ENCODE assay signal across 8 cellular contexts in genomic region chr2:47172156-47172921, GRCh38. TPM values are rescaled to one million over a fixed set of nuclear protein-coding genes. Genes with fewer than 3 reads are reported as not detected.
A peak's percentile ranks its signal among the peaks of the same experiment; 100 is the strongest.
DNase-seq lines count a peak whose midpoint lies in the region; ATAC-seq and TF ChIP-seq lines count a peak whose summit lies in the region.

No MANE protein-coding gene starts in this region.

- H3K36me3 ChIP-seq in ascending aorta (peaks cover 0 to 9% of the 10 kb centered on the region in 2 donors), mesodermal cell (ENCODE audit: control insufficient read depth, insufficient read depth, low read length) (peaks cover 42% of the 10 kb centered on the region)

- CTCF ChIA-PET in AG04450 (lab: Charles Lee): interaction anchor here (0.6 to 6.1 kb wide), 8 partner anchors 9 to 253 kb away, joined by 3 to 59 read pairs (median 4); no protein-coding TSS in a partner anchor

- H3K4me1 ChIP-seq in ascending aorta: peaks cover 8 to 51% of the 10 kb centered on the region in 2 donors
- H3K4me1 ChIP-seq in mesodermal cell (ENCODE audit: control insufficient read depth, insufficient read depth, low read length, poor library complexity, severe bottlenecking): peaks cover 8% of the 10 kb centered on the region

- TF ChIP-seq CTCF in AG04450 (IDR thresholded peaks at IDR 0.05; ENCODE audit: low read depth, low read length) (no peak), ascending aorta (IDR thresholded peaks at IDR 0.05) (no peak)

- intact Hi-C loops in ascending aorta (cut with DNase I): no loop called here

- H3K9me3 ChIP-seq in AG04450 (ENCODE audit: control insufficient read depth, insufficient read depth, low read length) (no peaks in the 10 kb centered on the region; the same call in 1 of the 2 replicates), ascending aorta (no peaks in the 10 kb centered on the region), mesodermal cell (ENCODE audit: control insufficient read depth, low read length) (no peaks in the 10 kb centered on the region)

- POLR2A ChIA-PET in AG04450 (lab: Yijun Ruan, JAX): interaction anchor here (0.6 to 2.0 kb wide), 11 partner anchors 9 to 187 kb away, joined by 3 to 15 read pairs (median 4); no protein-coding TSS in a partner anchor

- H3K27ac ChIP-seq in AG04450 (ENCODE audit: low read depth, low read length) (no peak overlapping the region), ascending aorta (peak overlapping the region; percentile 22 to 100), mesodermal cell (ENCODE audit: low read depth, low read length, severe bottlenecking) (no peak overlapping the region)

- H3K27me3 ChIP-seq in AG04450 (ENCODE audit: control insufficient read depth, insufficient read depth, low read length) (no peaks in the 10 kb centered on the region), ascending aorta (no peaks in the 10 kb centered on the region)

- H3K4me3 ChIP-seq in AG04450 (ENCODE audit: low read depth, low read length): peak overlapping the region; percentile 98
- H3K4me3 ChIP-seq in ascending aorta: peak overlapping the region; percentile 6 to 80
- H3K4me3 ChIP-seq in mesodermal cell (ENCODE audit: extremely low read depth, insufficient read depth, low read length, poor library complexity, severe bottlenecking): peak overlapping the region; percentile 6

- WGBS in mesodermal cell (ENCODE audit: insufficient coverage in 2 of 2), 2 experiments: 77 to 96% methylated on average over 3 to 6 of the region's 9 CpGs

- no peak for ATAC-seq in GM21825 (IDR thresholded peaks at IDR 0.05; ENCODE audit: unreplicated experiment)

- no peak for DNase-seq in AG04450 (ENCODE audit: low read depth, low spot score)
- peak; percentile 31 for DNase-seq in HCEC 1CT
- DNase-seq in ascending aorta (ENCODE audit: low spot score in 2 of 2): no peak
- DNase-seq in 8988T: no peak
- no peak for DNase-seq in GM19238 (ENCODE audit: insufficient read length, low spot score)
- DNase-seq in NCI-H146 treated with DMSO at 0.1 percent for 48 hours (lab: John Stamatoyannopoulos, UW; ENCODE audit: unreplicated experiment): no peak

RNA-seq across cellular contexts. Expression of gene CALM2, which starts 4.0 kb away (rescaled TPM):
- polyA plus RNA-seq in AG04450 (2011; rRNA removed): 997 and 1,519 TPM in 2 replicates
- 211 and 367 TPM in 2 replicates for polyA minus RNA-seq in AG04450 (2011; rRNA and poly(A)+ RNA removed)
- total RNA-seq in ascending aorta: 263 TPM
- 507 TPM for polyA plus RNA-seq in mesodermal cell (2013, experiment 1 of 2)
- 641 TPM for polyA plus RNA-seq in mesodermal cell (2013, experiment 2 of 2)

RNA-seq across cellular contexts. Expression of gene STPG4, which starts 17.2 kb away (rescaled TPM):
- polyA plus RNA-seq in AG04450 (2011; rRNA removed): 0.05 and 0.14 TPM in 2 replicates
- 1.1 TPM in 1 of 2 replicates, not detected in the other for polyA minus RNA-seq in AG04450 (2011; rRNA and poly(A)+ RNA removed)
- not detected for total RNA-seq in ascending aorta
- not detected for polyA plus RNA-seq in mesodermal cell (2013, experiment 1 of 2)
- polyA plus RNA-seq in mesodermal cell (2013, experiment 2 of 2): not detected

Comparison
In these comparisons a context has a peak if more than half of its experiments do, and no peak if none do; other contexts are left out.
1. H3K27ac ChIP-seq: peak in ascending aorta (2 of 2); none in AG04450 (single experiment) and mesodermal cell (single experiment).
2. H3K4me3 ChIP-seq: peak in every context shown above with its lines; median percentile 98 in AG04450; 43 in ascending aorta; 6 in mesodermal cell.